In genomic region chr22:46068908-46069481, GRCh38 we compare ENCODE assay signal across 8 cellular contexts.
DNase-seq lines count a peak whose midpoint lies in the region; ATAC-seq and TF ChIP-seq lines count a peak whose summit lies in the region.

No MANE protein-coding gene starts in this region.

- H3K36me3 ChIP-seq in BE2C (peaks cover 28% of the 10 kb centered on the region), suprapubic skin (no peaks in the 10 kb centered on the region)

- H3K27ac Mint-ChIP-seq in activated naive CD8-positive, alpha-beta T cell: peak overlapping the region; percentile 86
- H3K27ac Mint-ChIP-seq in immature natural killer cell: peak overlapping the region; percentile 79 to 97 (median 92)

- H3K4me1 Mint-ChIP-seq in activated naive CD8-positive, alpha-beta T cell (ENCODE audit: low read depth): peaks cover 41% of the 10 kb centered on the region
- H3K4me1 Mint-ChIP-seq in immature natural killer cell: peaks cover 44 to 73% of the 10 kb centered on the region in 2 donors

- peaks cover 4% of the 10 kb centered on the region; the same call in 1 of the 2 replicates for H3K4me1 ChIP-seq in BE2C
- H3K4me1 ChIP-seq in suprapubic skin: peaks cover 48% of the 10 kb centered on the region

- WGBS in suprapubic skin: 2% methylated on average over 8 of the region's 8 CpGs

- ATAC-seq in HG02588 (IDR thresholded peaks at IDR 0.05; ENCODE audit: unreplicated experiment) (no peak), GM18502 (IDR thresholded peaks at IDR 0.05; ENCODE audit: poor library complexity, unreplicated experiment) (no peak)

- no peak for TF ChIP-seq POLR2A in suprapubic skin (IDR thresholded peaks at IDR 0.05)

- no peaks in the 10 kb centered on the region for H3K27me3 Mint-ChIP-seq in activated naive CD8-positive, alpha-beta T cell
- peaks cover 0 to 16% (median 6%) of the 10 kb centered on the region in 3 donors for H3K27me3 Mint-ChIP-seq in immature natural killer cell (ENCODE audit: low read depth in 3 of 3)

- no peaks in the 10 kb centered on the region for H3K36me3 Mint-ChIP-seq in activated naive CD8-positive, alpha-beta T cell
- H3K36me3 Mint-ChIP-seq in immature natural killer cell: no peaks in the 10 kb centered on the region

- DNase-seq in BE2C: no peak
- no peak for DNase-seq in HFF-Myc (ENCODE audit: extremely low read depth, low read depth)
- DNase-seq in immature natural killer cell: peak in 1 of 3 donors; percentile 15
- DNase-seq in suprapubic skin (ENCODE audit: low spot score in 2 of 2): peak; percentile 66 to 69
- DNase-seq in NCI-H1048 (lab: John Stamatoyannopoulos, UW): no peak

- H3K9me3 ChIP-seq in BE2C (no peaks in the 10 kb centered on the region), suprapubic skin (no peaks in the 10 kb centered on the region)

- H3K27me3 ChIP-seq in BE2C: no peaks in the 10 kb centered on the region
- H3K27me3 ChIP-seq in suprapubic skin: no peaks in the 10 kb centered on the region

- peak overlapping the region; percentile 84 for H3K4me3 Mint-ChIP-seq in activated naive CD8-positive, alpha-beta T cell
- H3K4me3 Mint-ChIP-seq in immature natural killer cell: peak overlapping the region; percentile 78 to 87 (median 84)

- H3K4me3 ChIP-seq in BE2C (ENCODE audit: low read depth, low read length) (peak overlapping the region; percentile 84), HFF-Myc (replicated peaks; ENCODE audit: low read depth, low read length) (peak overlapping the region; percentile 56), suprapubic skin (peak overlapping the region; percentile 79)

- TF ChIP-seq CTCF in BE2C (IDR thresholded peaks at IDR 0.05; ENCODE audit: low read depth, low read length) (no peak), HFF-Myc (IDR thresholded peaks at IDR 0.05; ENCODE audit: low read depth, low read length, missing control alignments) (no peak), suprapubic skin (IDR thresholded peaks at IDR 0.05) (no peak)

- H3K9me3 Mint-ChIP-seq in activated naive CD8-positive, alpha-beta T cell (ENCODE audit: low read depth): no peaks in the 10 kb centered on the region
- no peaks in the 10 kb centered on the region for H3K9me3 Mint-ChIP-seq in immature natural killer cell

- H3K27ac ChIP-seq in suprapubic skin: peak overlapping the region; percentile 98

- no peak for TF ChIP-seq EP300 in suprapubic skin (IDR thresholded peaks at IDR 0.05)

Comparison
In these comparisons a context has a peak if more than half of its experiments do, and no peak if none do; other contexts are left out.
1. DNase-seq: peak in suprapubic skin (2 of 2); none in BE2C (single experiment), HFF-Myc (single experiment) and NCI-H1048 (single experiment).
2. Peak in every context shown above with its lines, with median percentiles within 50 percentile points of each other: H3K4me3 ChIP-seq.